Comparison of ENCODE assay signal across 33 cellular contexts in genomic region chr6:48844696-48845095, GRCh38.
"Had no signal": no experiment of that assay in that cellular context is flagged by ENCODE, and none has a peak within 500 bp of the region (broad histone marks: within the 10 kb centered on the region; RNA-seq: fewer than 3 reads in every experiment).

No MANE protein-coding gene starts in this region.

- DNase-seq: activated CD4-positive, alpha-beta T cell treated with anti-CD3 and anti-CD28 coated beads for 1 hour; activated CD4-positive, alpha-beta T cell treated with anti-CD3 and anti-CD28 coated beads for 48 hours; activated CD4-positive, alpha-beta T cell treated with anti-CD3 and anti-CD28 coated beads, Interleukin-2, amount 50 U/mL, for 4 hours; activated CD4-positive, CD25-positive, alpha-beta regulatory T cell; activated CD8-positive, alpha-beta T cell treated with anti-CD3 and anti-CD28 coated beads for 36 hours; activated gamma-delta T cell treated with Interleukin-2 at 50 U/mL for 16 hours; activated naive CD4-positive, alpha-beta T cell treated with anti-CD3 and anti-CD28 coated beads for 36 hours; activated T-cell treated with anti-CD3 and anti-CD28 coated beads, Interleukin-2, amount 50 U/mL, for 1 hour; adrenal gland; body of pancreas; Kasumi-1; KG1; MM.1S; MV-4-11; NCI-H1092; NCI-H1436 treated with DMSO at 0.1 percent for 48 hours; NCI-H1694 treated with DMSO at 0.1 percent for 48 hours; NCI-H2029; NCI-H345; NCI-H524 treated with DMSO at 0.1 percent for 48 hours; NCI-H748 treated with DMSO at 0.1 percent for 48 hours; NK-92 treated with Interleukin-12 subunit alpha and Interleukin-12 subunit beta, amount 100 ng/mL, for 24 hours; PC-3; Peyer's patch; SIG-M5; SW 1271; T-helper 1 cell; T-helper 2 cell; T-helper 9 cell; WERI-Rb-1 had no signal

- ATAC-seq: activated CD8-positive, alpha-beta T cell treated with anti-CD3 and anti-CD28 coated beads for 36 hours; activated naive CD4-positive, alpha-beta T cell treated with anti-CD3 and anti-CD28 coated beads, Interleukin-2, amount 50 U/mL, for 72 hours; body of pancreas; PC-3; Right ventricle myocardium inferior had no signal

- FAIRE-seq: astrocyte had no signal
